Comparison of ENCODE assay signal across 1 cellular context in the genomic region with DNA sequence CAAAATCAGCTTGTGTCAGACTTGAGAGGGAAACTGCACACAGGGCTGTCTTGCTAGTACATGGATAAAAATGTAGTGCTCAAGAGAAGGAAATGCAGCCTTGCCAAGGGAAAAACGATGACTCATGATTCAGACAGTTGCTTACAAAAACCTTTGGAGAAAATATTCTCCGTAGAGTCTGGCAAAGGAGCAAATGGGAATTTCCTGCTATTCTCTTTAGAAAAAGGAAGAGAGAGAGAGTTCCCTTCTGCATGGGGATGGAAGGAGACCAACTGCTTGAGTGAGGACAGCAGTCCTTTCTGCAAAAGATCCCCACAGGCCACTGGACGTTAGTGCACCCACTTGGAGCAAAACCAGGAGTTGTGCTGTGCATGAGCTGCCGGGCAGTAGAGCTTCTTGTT.
TF ChIP-seq lines count a peak whose summit lies in the region.

No MANE protein-coding gene starts in this region.

TF ChIP-seq in H1, 55 proteins besides CTCF, POLR2A, EP300 and RAD21 (continued from another document):
- TF ChIP-seq, protein P1, sequence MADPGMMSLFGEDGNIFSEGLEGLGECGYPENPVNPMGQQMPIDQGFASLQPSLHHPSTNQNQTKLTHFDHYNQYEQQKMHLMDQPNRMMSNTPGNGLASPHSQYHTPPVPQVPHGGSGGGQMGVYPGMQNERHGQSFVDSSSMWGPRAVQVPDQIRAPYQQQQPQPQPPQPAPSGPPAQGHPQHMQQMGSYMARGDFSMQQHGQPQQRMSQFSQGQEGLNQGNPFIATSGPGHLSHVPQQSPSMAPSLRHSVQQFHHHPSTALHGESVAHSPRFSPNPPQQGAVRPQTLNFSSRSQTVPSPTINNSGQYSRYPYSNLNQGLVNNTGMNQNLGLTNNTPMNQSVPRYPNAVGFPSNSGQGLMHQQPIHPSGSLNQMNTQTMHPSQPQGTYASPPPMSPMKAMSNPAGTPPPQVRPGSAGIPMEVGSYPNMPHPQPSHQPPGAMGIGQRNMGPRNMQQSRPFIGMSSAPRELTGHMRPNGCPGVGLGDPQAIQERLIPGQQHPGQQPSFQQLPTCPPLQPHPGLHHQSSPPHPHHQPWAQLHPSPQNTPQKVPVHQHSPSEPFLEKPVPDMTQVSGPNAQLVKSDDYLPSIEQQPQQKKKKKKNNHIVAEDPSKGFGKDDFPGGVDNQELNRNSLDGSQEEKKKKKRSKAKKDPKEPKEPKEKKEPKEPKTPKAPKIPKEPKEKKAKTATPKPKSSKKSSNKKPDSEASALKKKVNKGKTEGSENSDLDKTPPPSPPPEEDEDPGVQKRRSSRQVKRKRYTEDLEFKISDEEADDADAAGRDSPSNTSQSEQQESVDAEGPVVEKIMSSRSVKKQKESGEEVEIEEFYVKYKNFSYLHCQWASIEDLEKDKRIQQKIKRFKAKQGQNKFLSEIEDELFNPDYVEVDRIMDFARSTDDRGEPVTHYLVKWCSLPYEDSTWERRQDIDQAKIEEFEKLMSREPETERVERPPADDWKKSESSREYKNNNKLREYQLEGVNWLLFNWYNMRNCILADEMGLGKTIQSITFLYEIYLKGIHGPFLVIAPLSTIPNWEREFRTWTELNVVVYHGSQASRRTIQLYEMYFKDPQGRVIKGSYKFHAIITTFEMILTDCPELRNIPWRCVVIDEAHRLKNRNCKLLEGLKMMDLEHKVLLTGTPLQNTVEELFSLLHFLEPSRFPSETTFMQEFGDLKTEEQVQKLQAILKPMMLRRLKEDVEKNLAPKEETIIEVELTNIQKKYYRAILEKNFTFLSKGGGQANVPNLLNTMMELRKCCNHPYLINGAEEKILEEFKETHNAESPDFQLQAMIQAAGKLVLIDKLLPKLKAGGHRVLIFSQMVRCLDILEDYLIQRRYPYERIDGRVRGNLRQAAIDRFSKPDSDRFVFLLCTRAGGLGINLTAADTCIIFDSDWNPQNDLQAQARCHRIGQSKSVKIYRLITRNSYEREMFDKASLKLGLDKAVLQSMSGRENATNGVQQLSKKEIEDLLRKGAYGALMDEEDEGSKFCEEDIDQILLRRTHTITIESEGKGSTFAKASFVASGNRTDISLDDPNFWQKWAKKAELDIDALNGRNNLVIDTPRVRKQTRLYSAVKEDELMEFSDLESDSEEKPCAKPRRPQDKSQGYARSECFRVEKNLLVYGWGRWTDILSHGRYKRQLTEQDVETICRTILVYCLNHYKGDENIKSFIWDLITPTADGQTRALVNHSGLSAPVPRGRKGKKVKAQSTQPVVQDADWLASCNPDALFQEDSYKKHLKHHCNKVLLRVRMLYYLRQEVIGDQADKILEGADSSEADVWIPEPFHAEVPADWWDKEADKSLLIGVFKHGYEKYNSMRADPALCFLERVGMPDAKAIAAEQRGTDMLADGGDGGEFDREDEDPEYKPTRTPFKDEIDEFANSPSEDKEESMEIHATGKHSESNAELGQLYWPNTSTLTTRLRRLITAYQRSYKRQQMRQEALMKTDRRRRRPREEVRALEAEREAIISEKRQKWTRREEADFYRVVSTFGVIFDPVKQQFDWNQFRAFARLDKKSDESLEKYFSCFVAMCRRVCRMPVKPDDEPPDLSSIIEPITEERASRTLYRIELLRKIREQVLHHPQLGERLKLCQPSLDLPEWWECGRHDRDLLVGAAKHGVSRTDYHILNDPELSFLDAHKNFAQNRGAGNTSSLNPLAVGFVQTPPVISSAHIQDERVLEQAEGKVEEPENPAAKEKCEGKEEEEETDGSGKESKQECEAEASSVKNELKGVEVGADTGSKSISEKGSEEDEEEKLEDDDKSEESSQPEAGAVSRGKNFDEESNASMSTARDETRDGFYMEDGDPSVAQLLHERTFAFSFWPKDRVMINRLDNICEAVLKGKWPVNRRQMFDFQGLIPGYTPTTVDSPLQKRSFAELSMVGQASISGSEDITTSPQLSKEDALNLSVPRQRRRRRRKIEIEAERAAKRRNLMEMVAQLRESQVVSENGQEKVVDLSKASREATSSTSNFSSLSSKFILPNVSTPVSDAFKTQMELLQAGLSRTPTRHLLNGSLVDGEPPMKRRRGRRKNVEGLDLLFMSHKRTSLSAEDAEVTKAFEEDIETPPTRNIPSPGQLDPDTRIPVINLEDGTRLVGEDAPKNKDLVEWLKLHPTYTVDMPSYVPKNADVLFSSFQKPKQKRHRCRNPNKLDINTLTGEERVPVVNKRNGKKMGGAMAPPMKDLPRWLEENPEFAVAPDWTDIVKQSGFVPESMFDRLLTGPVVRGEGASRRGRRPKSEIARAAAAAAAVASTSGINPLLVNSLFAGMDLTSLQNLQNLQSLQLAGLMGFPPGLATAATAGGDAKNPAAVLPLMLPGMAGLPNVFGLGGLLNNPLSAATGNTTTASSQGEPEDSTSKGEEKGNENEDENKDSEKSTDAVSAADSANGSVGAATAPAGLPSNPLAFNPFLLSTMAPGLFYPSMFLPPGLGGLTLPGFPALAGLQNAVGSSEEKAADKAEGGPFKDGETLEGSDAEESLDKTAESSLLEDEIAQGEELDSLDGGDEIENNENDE (IDR thresholded peaks at IDR 0.05; ENCODE audit: insufficient replicate concordance, low read length): no peak
- no peak for TF ChIP-seq POLR2AphosphoS5 (IDR thresholded peaks at IDR 0.05; ENCODE audit: low read depth, low read length)
- TF ChIP-seq, protein P2, sequence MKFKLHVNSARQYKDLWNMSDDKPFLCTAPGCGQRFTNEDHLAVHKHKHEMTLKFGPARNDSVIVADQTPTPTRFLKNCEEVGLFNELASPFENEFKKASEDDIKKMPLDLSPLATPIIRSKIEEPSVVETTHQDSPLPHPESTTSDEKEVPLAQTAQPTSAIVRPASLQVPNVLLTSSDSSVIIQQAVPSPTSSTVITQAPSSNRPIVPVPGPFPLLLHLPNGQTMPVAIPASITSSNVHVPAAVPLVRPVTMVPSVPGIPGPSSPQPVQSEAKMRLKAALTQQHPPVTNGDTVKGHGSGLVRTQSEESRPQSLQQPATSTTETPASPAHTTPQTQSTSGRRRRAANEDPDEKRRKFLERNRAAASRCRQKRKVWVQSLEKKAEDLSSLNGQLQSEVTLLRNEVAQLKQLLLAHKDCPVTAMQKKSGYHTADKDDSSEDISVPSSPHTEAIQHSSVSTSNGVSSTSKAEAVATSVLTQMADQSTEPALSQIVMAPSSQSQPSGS (IDR thresholded peaks at IDR 0.05; ENCODE audit: low read length): no peak
- TF ChIP-seq BACH1 (IDR thresholded peaks at IDR 0.05; ENCODE audit: low read length): peak; percentile 59
- TF ChIP-seq CHD2 (IDR thresholded peaks at IDR 0.05; ENCODE audit: low read length): no peak
- no peak for TF ChIP-seq ZNF274 (IDR thresholded peaks at IDR 0.05; ENCODE audit: borderline replicate concordance, extremely low read depth, low read length)
